Comparison of ENCODE assay signal across 8 cellular contexts in genomic region chr15:31353931-31354330, GRCh38. TPM values are rescaled to one million over a fixed set of nuclear protein-coding genes. Genes with fewer than 3 reads are reported as not detected.
DNase-seq lines count a peak whose midpoint lies in the region; ATAC-seq and TF ChIP-seq lines count a peak whose summit lies in the region.

No MANE protein-coding gene starts in this region.

- H3K79me2 ChIP-seq in Loucy (ENCODE audit: insufficient read depth, low read length): peaks cover 100% of the 10 kb centered on the region

- peak overlapping the region; percentile 48 for H3K27ac ChIP-seq in colonic mucosa

- H3F3A ChIP-seq in Loucy (ENCODE audit: low read depth): no peaks in the 10 kb centered on the region

- ATAC-seq in HG03457 (IDR thresholded peaks at IDR 0.05; ENCODE audit: unreplicated experiment) (no peak), GM18909 (IDR thresholded peaks at IDR 0.05; ENCODE audit: poor library complexity, unreplicated experiment) (no peak)

- no peak overlapping the region for H2AFZ ChIP-seq in Loucy (ENCODE audit: low read length)

- H3K9me2 ChIP-seq in Loucy (replicated peaks; ENCODE audit: low read depth, low read length): no peaks in the 10 kb centered on the region

- peaks cover 38% of the 10 kb centered on the region for H4K20me1 ChIP-seq in Loucy (ENCODE audit: insufficient read depth, low read length, poor library complexity, severe bottlenecking)

- H3K4me3 ChIP-seq in Loucy (ENCODE audit: low read length, poor library complexity, severe bottlenecking) (peak overlapping the region; percentile 50), colonic mucosa (no peak overlapping the region)

- DNase-seq in AG08395 (ENCODE audit: low spot score) (peak; percentile 58), colonic mucosa (no peak), myocyte (ENCODE audit: low read depth) (peak; percentile 95), NOMO-1 treated with DMSO at 0.1 percent for 48 hours (lab: John Stamatoyannopoulos, UW; ENCODE audit: unreplicated experiment) (no peak)
- no peak for DNase-seq in stimulated activated CD4-positive, alpha-beta T cell treated with anti-CD3 and anti-CD28 coated beads, Interleukin-15, amount 100 ng/mL, for 24 hours

- H3K9me3 ChIP-seq in Loucy (ENCODE audit: insufficient read depth, low read depth, low read length) (no peaks in the 10 kb centered on the region), colonic mucosa (no peaks in the 10 kb centered on the region)

- H3K4me1 ChIP-seq in Loucy (ENCODE audit: insufficient read depth, low read length, poor library complexity, severe bottlenecking) (peaks cover 37% of the 10 kb centered on the region), colonic mucosa (peaks cover 30% of the 10 kb centered on the region)

- no peak for TF ChIP-seq CTCF in Loucy (conservative IDR thresholded peaks at IDR 0.05; ENCODE audit: low read length)
- TF ChIP-seq CTCF in colonic mucosa (IDR thresholded peaks at IDR 0.05): no peak

- H3K36me3 ChIP-seq in Loucy (ENCODE audit: insufficient read depth, low read length) (peaks cover 10% of the 10 kb centered on the region; the same call in 1 of the 2 replicates), colonic mucosa (no peaks in the 10 kb centered on the region)

- H3K27me3 ChIP-seq in Loucy (ENCODE audit: insufficient read depth, low read length, poor library complexity, severe bottlenecking) (no peaks in the 10 kb centered on the region), colonic mucosa (no peaks in the 10 kb centered on the region)

- H3K4me2 ChIP-seq in Loucy (ENCODE audit: low read depth, low read length, poor library complexity, severe bottlenecking): peak overlapping the region; percentile 75

- H3K9ac ChIP-seq in Loucy (ENCODE audit: low read depth, low read length, poor library complexity, severe bottlenecking) (peak overlapping the region; percentile 70), colonic mucosa (ENCODE audit: low read depth in 2 of 2, low read length in 2 of 2) (peak overlapping the region; percentile 65 to 66)

- intact Hi-C loops in colonic mucosa (cut with DNase I): no loop called here

RNA-seq across cellular contexts. Expression of gene KLF13, which starts 27.3 kb away (rescaled TPM):
- total RNA-seq in colonic mucosa: 10 to 100 TPM; 68.9 to 92.3 TPM
- total RNA-seq in myocyte: 51.9 and 61.2 TPM in 2 replicates
- polyA plus RNA-seq in myocyte (2012): 28.0 TPM

Comparison
In these comparisons a context has a peak if more than half of its experiments do, and no peak if none do; other contexts are left out.
1. DNase-seq: peak in AG08395 (single experiment) and myocyte (single experiment); none in colonic mucosa (single experiment), stimulated activated CD4-positive, alpha-beta T cell treated with anti-CD3 and anti-CD28 coated beads, Interleukin-15, amount 100 ng/mL, for 24 hours (single experiment) and NOMO-1 treated with DMSO at 0.1 percent for 48 hours (single experiment).